Comparison of ENCODE assay signal across 1 cellular context in genomic region chr17:65562206-65562531, GRCh38.
TF ChIP-seq lines count a peak whose summit lies in the region.

No MANE protein-coding gene starts in this region.

TF ChIP-seq in HepG2, 621 proteins besides CTCF, POLR2A, EP300 and RAD21 (continued from another document and continues in another):
- TF ChIP-seq TRAFD1 (CRISPR knock-in tag; IDR thresholded peaks at IDR 0.05; ENCODE audit: borderline replicate concordance) (no peak), ZNF576 (CRISPR knock-in tag; IDR thresholded peaks at IDR 0.05) (no peak), IRF9 (CRISPR knock-in tag; IDR thresholded peaks at IDR 0.05; ENCODE audit: borderline replicate concordance) (0 out of 2 replicates have a peak, but pooled peaks have one; percentile 12), KDM4B (CRISPR knock-in tag; IDR thresholded peaks at IDR 0.05) (no peak), ZNF234 (CRISPR knock-in tag; conservative IDR thresholded peaks at IDR 0.05) (no peak), FOSL2 (CRISPR knock-in tag; IDR thresholded peaks at IDR 0.05) (no peak), PATZ1 (CRISPR knock-in tag; IDR thresholded peaks at IDR 0.05) (no peak), MTA1 (CRISPR knock-in tag; IDR thresholded peaks at IDR 0.05; ENCODE audit: borderline replicate concordance) (no peak), NFE2 (CRISPR knock-in tag; IDR thresholded peaks at IDR 0.05) (no peak), POLR2AphosphoS5 (IDR thresholded peaks at IDR 0.05; ENCODE audit: low read depth, low read length) (no peak), ETV5 (CRISPR knock-in tag; IDR thresholded peaks at IDR 0.05; ENCODE audit: borderline replicate concordance) (no peak), ZHX2 (IDR thresholded peaks at IDR 0.05; ENCODE audit: low read depth) (no peak), ZHX2 (CRISPR knock-in tag; IDR thresholded peaks at IDR 0.05; ENCODE audit: borderline replicate concordance) (no peak), PHF20 (CRISPR knock-in tag; IDR thresholded peaks at IDR 0.05) (no peak), RARG (CRISPR knock-in tag; IDR thresholded peaks at IDR 0.05; ENCODE audit: low read depth) (no peak), ZNF570 (CRISPR knock-in tag; IDR thresholded peaks at IDR 0.05; ENCODE audit: borderline replicate concordance) (no peak), ZNF30 (CRISPR knock-in tag; IDR thresholded peaks at IDR 0.05) (peak; percentile 21; the same call in 1 of the 2 replicates), ONECUT2 (CRISPR knock-in tag; IDR thresholded peaks at IDR 0.05) (no peak; the same call in 1 of the 2 replicates), E2F1 (CRISPR knock-in tag; IDR thresholded peaks at IDR 0.05) (no peak), PCBP2 (optimal IDR thresholded peaks at IDR 0.05; ENCODE audit: low read depth, low read length, poor library complexity, severe bottlenecking) (no peak), ZBTB21 (CRISPR knock-in tag; IDR thresholded peaks at IDR 0.05) (no peak), ZMYM4 (CRISPR knock-in tag; IDR thresholded peaks at IDR 0.05) (peak; percentile 22), EZH2 (conservative IDR thresholded peaks at IDR 0.05; ENCODE audit: low read depth, low read length) (no peak), ZKSCAN5 (CRISPR knock-in tag; IDR thresholded peaks at IDR 0.05) (0 out of 2 replicates have a peak, but pooled peaks have one; percentile 5), ISL2 (CRISPR knock-in tag; IDR thresholded peaks at IDR 0.05) (no peak), NFATC3 (CRISPR knock-in tag; IDR thresholded peaks at IDR 0.05) (no peak; the same call in 1 of the 2 replicates), ZFP91 (CRISPR knock-in tag; IDR thresholded peaks at IDR 0.05; ENCODE audit: borderline replicate concordance) (no peak), ZNF235 (CRISPR knock-in tag; IDR thresholded peaks at IDR 0.05; ENCODE audit: borderline replicate concordance) (no peak), TCF7 (IDR thresholded peaks at IDR 0.05; ENCODE audit: low read depth) (no peak), ZBTB26 (CRISPR knock-in tag; IDR thresholded peaks at IDR 0.05; ENCODE audit: borderline replicate concordance) (no peak), ZFP41 (CRISPR knock-in tag; IDR thresholded peaks at IDR 0.05; ENCODE audit: borderline replicate concordance) (no peak), ZNF780A (CRISPR knock-in tag; IDR thresholded peaks at IDR 0.05) (0 out of 2 replicates have a peak, but pooled peaks have one; percentile 6), TP53 (CRISPR knock-in tag; conservative IDR thresholded peaks at IDR 0.05) (no peak), CBX5 (CRISPR knock-in tag; IDR thresholded peaks at IDR 0.05; ENCODE audit: borderline replicate concordance) (no peak), ZNF768 (CRISPR knock-in tag; IDR thresholded peaks at IDR 0.05) (no peak), ZNF704 (CRISPR knock-in tag; IDR thresholded peaks at IDR 0.05; ENCODE audit: borderline replicate concordance) (peak; percentile 24; the same call in 1 of the 2 replicates), ZFP36 (IDR thresholded peaks at IDR 0.05; ENCODE audit: borderline replicate concordance, low read depth, low read length, partially characterized antibody) (no peak), RFX1 (IDR thresholded peaks at IDR 0.05) (no peak), RNF2 (conservative IDR thresholded peaks at IDR 0.05; ENCODE audit: low read depth) (0 out of 2 replicates have a peak, but pooled peaks have one; percentile 24), HOXD1 (CRISPR knock-in tag; IDR thresholded peaks at IDR 0.05) (no peak), ZNF609 (CRISPR knock-in tag; IDR thresholded peaks at IDR 0.05; ENCODE audit: borderline replicate concordance) (no peak)
